21 cellular contexts compared by ENCODE assay signal in genomic region chr7:116675812-116676355, GRCh38. TPM values are rescaled to one million over a fixed set of nuclear protein-coding genes. Genes with fewer than 3 reads are reported as not detected.
"Had no signal": no experiment of that assay in that cellular context is flagged by ENCODE, and none has a peak within 500 bp of the region (broad histone marks: within the 10 kb centered on the region; RNA-seq: fewer than 3 reads in every experiment).

No MANE protein-coding gene starts in this region.

- H3K4me3 Mint-ChIP-seq: activated CD8-positive, alpha-beta T cell treated with anti-CD3 and anti-CD28 coated beads, Interleukin-2, amount 10 ng/mL, durations not matched to agents 7 days and 5 days had no signal

- H3K4me3 ChIP-seq: SK-N-MC had no signal

- ATAC-seq: activated CD8-positive, alpha-beta T cell treated with anti-CD3 and anti-CD28 coated beads, Interleukin-2, amount 10 ng/mL, durations not matched to agents 7 days and 5 days; Right ventricle myocardium inferior had no signal

- H3K27me3 ChIP-seq: MG63 had no signal

- H3K27ac Mint-ChIP-seq: activated CD8-positive, alpha-beta T cell treated with anti-CD3 and anti-CD28 coated beads, Interleukin-2, amount 10 ng/mL, durations not matched to agents 7 days and 5 days had no signal

- DNase-seq: activated CD4-positive, alpha-beta T cell treated with anti-CD3 and anti-CD28 coated beads, Interleukin-2, amount 50 U/mL, for 1 hour; activated CD4-positive, CD25-positive, alpha-beta regulatory T cell; activated CD8-positive, alpha-beta memory T cell treated with anti-CD3 and anti-CD28 coated beads, Interleukin-2, amount 50 U/mL, for 48 hours; activated CD8-positive, alpha-beta T cell treated with anti-CD3 and anti-CD28 coated beads, Interleukin-2, amount 10 ng/mL, durations not matched to agents 7 days and 5 days; activated naive CD4-positive, alpha-beta T cell treated with anti-CD3 and anti-CD28 coated beads, Interleukin-2, amount 50 U/mL, for 16 hours; activated T-cell treated with anti-CD3 and anti-CD28 coated beads, Interleukin-2, amount 50 U/mL, for 1 hour; aorta; central memory CD4-positive, alpha-beta T cell; KG1; MG63; MV-4-11; NCI-H1092 treated with DMSO at 0.1 percent for 48 hours; NCI-H1417 treated with DMSO at 0.1 percent for 48 hours; NCI-H1694; NCI-H2029 treated with DMSO at 0.1 percent for 48 hours; NCI-H446; NCI-H524; T-helper 1 cell had no signal

- H3K27ac ChIP-seq: SK-N-MC, VCaP had no signal

- H3K9me3 ChIP-seq: MG63 had no signal

RNA-seq across cellular contexts. Expression of gene MET, which starts 3.9 kb away (rescaled TPM):
- total RNA-seq: activated CD8-positive, alpha-beta T cell treated with anti-CD3 and anti-CD28 coated beads, Interleukin-2, amount 10 ng/mL, durations not matched to agents 7 days and 5 days had no signal
